In the genomic region with DNA sequence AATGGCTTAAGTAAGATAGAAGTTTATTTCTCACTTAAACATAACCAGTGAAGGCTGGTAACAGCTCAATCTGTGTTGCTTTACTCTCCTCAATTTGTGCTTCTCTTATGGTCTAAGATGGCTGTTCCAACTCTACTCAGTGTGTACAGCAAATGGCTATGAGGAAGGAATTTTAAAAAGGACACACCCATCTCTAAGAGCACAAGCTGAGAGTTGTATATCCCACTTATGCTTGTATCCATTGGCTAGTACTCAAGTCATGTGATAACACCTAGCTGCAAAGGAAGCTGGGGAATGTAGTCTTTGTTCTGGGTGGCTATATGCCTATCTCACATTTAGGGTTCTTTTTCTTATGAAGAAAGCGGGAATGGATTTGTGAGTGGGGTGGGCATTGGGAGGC, we compare ENCODE assay signal across 9 cellular contexts.
A peak's percentile ranks its signal among the peaks of the same experiment; 100 is the strongest.
DNase-seq lines count a peak whose midpoint lies in the region; ATAC-seq and TF ChIP-seq lines count a peak whose summit lies in the region.
"Had no signal": no experiment of that assay in that cellular context is flagged by ENCODE, and none has a peak within 500 bp of the region (broad histone marks: within the 10 kb centered on the region; RNA-seq: fewer than 3 reads in every experiment).

No MANE protein-coding gene starts in this region.

- H3K4me3 ChIP-seq in cardiac muscle cell (no peak overlapping the region), right atrium auricular region (no peak overlapping the region), astrocyte of the spinal cord (ENCODE audit: low read depth, low read length) (no peak overlapping the region), upper lobe of right lung (no peak overlapping the region)

- ATAC-seq in upper lobe of right lung = peak; percentile 82

- intact Hi-C loops in upper lobe of right lung (cut with DNase I) = no loop called here

- H3K4me1 ChIP-seq in cardiac muscle cell (ENCODE audit: low read depth) (no peaks in the 10 kb centered on the region), right atrium auricular region (no peaks in the 10 kb centered on the region), upper lobe of right lung (no peaks in the 10 kb centered on the region)
- H3K4me1 ChIP-seq: Caco-2 had no signal

- TF ChIP-seq CTCF in cardiac muscle cell (IDR thresholded peaks at IDR 0.05; ENCODE audit: low read depth, low read length) (no peak), right atrium auricular region (IDR thresholded peaks at IDR 0.05) (no peak), astrocyte of the spinal cord (IDR thresholded peaks at IDR 0.05; ENCODE audit: low read depth, low read length) (no peak), upper lobe of right lung (IDR thresholded peaks at IDR 0.05) (no peak)

- H3K36me3 ChIP-seq in cardiac muscle cell (no peaks in the 10 kb centered on the region), right atrium auricular region (peaks cover 54% of the 10 kb centered on the region), upper lobe of right lung (peaks cover 9% of the 10 kb centered on the region)

- H3K9me3 ChIP-seq in cardiac muscle cell (ENCODE audit: low read depth) = no peaks in the 10 kb centered on the region
- H3K9me3 ChIP-seq in right atrium auricular region = no peaks in the 10 kb centered on the region
- H3K9me3 ChIP-seq in upper lobe of right lung = no peaks in the 10 kb centered on the region
- H3K9me3 ChIP-seq: Caco-2 had no signal

- H3K27me3 ChIP-seq in cardiac muscle cell (no peaks in the 10 kb centered on the region), right atrium auricular region (no peaks in the 10 kb centered on the region), upper lobe of right lung (no peaks in the 10 kb centered on the region)

- H3K27ac ChIP-seq in cardiac muscle cell = no peak overlapping the region
- no peak overlapping the region for H3K27ac ChIP-seq in right atrium auricular region
- no peak overlapping the region for H3K27ac ChIP-seq in upper lobe of right lung

- in situ Hi-C loops in astrocyte of the spinal cord (cut with HindIII; ENCODE audit: low sequenced_read_pairs) = no loop called here

- DNase-seq in cardiac muscle cell (ENCODE audit: low read depth in 1 of 2, low spot score in 1 of 2) = peak; percentile 41 to 58
- DNase-seq in right atrium auricular region (ENCODE audit: low spot score) = no peak
- peak; percentile 46 for DNase-seq in HT-29 (ENCODE audit: low spot score)
- DNase-seq in astrocyte of the spinal cord (ENCODE audit: low read depth, low spot score) = peak; percentile 49
- no peak for DNase-seq in upper lobe of right lung
- DNase-seq in activated T-cell treated with anti-CD3 and anti-CD28 coated beads for 4 hours = no peak
- DNase-seq in stimulated activated CD4-positive, alpha-beta T cell treated with anti-CD3 and anti-CD28 coated beads, Interleukin-4, amount 100 ng/mL, for 24 hours = no peak
- DNase-seq in effector CD4-positive, alpha-beta T cell = no peak

Comparison
In these comparisons a context has a peak if more than half of its experiments do, and no peak if none do; other contexts are left out.
1. DNase-seq: peak in cardiac muscle cell (2 of 2), HT-29 (single experiment) and astrocyte of the spinal cord (single experiment); none in right atrium auricular region (single experiment), upper lobe of right lung (single experiment), activated T-cell treated with anti-CD3 and anti-CD28 coated beads for 4 hours (single experiment), stimulated activated CD4-positive, alpha-beta T cell treated with anti-CD3 and anti-CD28 coated beads, Interleukin-4, amount 100 ng/mL, for 24 hours (single experiment) and effector CD4-positive, alpha-beta T cell (single experiment).